ENCODE assay signal across 8 cellular contexts in genomic region chr14:61570188-61570960, GRCh38.
DNase-seq lines count a peak whose midpoint lies in the region; ATAC-seq and TF ChIP-seq lines count a peak whose summit lies in the region.

No MANE protein-coding gene starts in this region.

- H4K5ac ChIP-seq in H9 (ENCODE audit: insufficient read length, low read depth, low read length), result no peak overlapping the region

- peaks cover 17 to 75% (median 43%) of the 10 kb centered on the region in 6 donors for H3K4me1 ChIP-seq in spleen
- H3K4me1 ChIP-seq in H9 (ENCODE audit: insufficient read depth, low read length), result no peaks in the 10 kb centered on the region

- H3K27ac Mint-ChIP-seq in T-helper 17 cell, result peak overlapping the region; percentile 56
- H3K27ac Mint-ChIP-seq in H9, result no peak overlapping the region

- H3K36me3 Mint-ChIP-seq in T-helper 17 cell (ENCODE audit: low read depth) (no peaks in the 10 kb centered on the region), H9 (ENCODE audit: insufficient read depth in 1 of 3, low read depth in 3 of 3) (no peaks in the 10 kb centered on the region)

- H3K9me3 ChIP-seq in T-helper 17 cell (ENCODE audit: control insufficient read depth, low read length, poor library complexity, severe bottlenecking) (no peaks in the 10 kb centered on the region), spleen (no peaks in the 10 kb centered on the region), H9 (ENCODE audit: control insufficient read depth, low read depth, low read length) (no peaks in the 10 kb centered on the region)

- no peaks in the 10 kb centered on the region for H3K79me2 ChIP-seq in H9 (ENCODE audit: insufficient read depth, low read length)

- ATAC-seq in T-helper 17 cell (no peak), HG02840 (IDR thresholded peaks at IDR 0.05; ENCODE audit: low FRiP score, unreplicated experiment) (no peak), GM19452 (IDR thresholded peaks at IDR 0.05; ENCODE audit: unreplicated experiment) (no peak)

- no peak overlapping the region for H3K4ac ChIP-seq in H9 (ENCODE audit: low read depth, low read length)

- H3K23me2 ChIP-seq in H9 (ENCODE audit: insufficient read length, low read depth, low read length, poor library complexity, severe bottlenecking), result peaks cover 3% of the 10 kb centered on the region

- H3K36me3 ChIP-seq in spleen, result no peaks in the 10 kb centered on the region

- H2AFZ ChIP-seq in H9 (ENCODE audit: low read length), result no peak overlapping the region

- H3K27ac ChIP-seq in spleen (peak overlapping the region in 7 of 8 donors; percentile 79 to 95 (median 84)), H9 (ENCODE audit: insufficient read length, low read depth, low read length) (no peak overlapping the region)

- no peak overlapping the region for H2AK5ac ChIP-seq in H9 (ENCODE audit: insufficient read length, low read length)

- no peak overlapping the region for H3T11ph ChIP-seq in H9 (ENCODE audit: low read length)

- H3K14ac ChIP-seq in H9 (ENCODE audit: insufficient read depth, low read length), result no peak overlapping the region

- 41 to 57% (median 49%) methylated on average over 7 of the region's 7 CpGs for WGBS in spleen, 5 donors
- WGBS in H9 (ENCODE audit: extremely low coverage, insufficient read length, low lambda C conversion rate), result no CpG with 5 or more reads among the region's 7 CpGs

- H4K20me1 ChIP-seq in H9 (ENCODE audit: control insufficient read depth, insufficient read depth, insufficient read length), result no peaks in the 10 kb centered on the region

- TF ChIP-seq POLR2A in spleen (IDR thresholded peaks at IDR 0.05), result no peak

- H3K79me1 ChIP-seq in H9 (ENCODE audit: insufficient read depth, low read depth, low read length, poor library complexity, severe bottlenecking), result no peaks in the 10 kb centered on the region

- H3K4me1 Mint-ChIP-seq in T-helper 17 cell (peaks cover 32% of the 10 kb centered on the region), H9 (peaks cover 30% of the 10 kb centered on the region in 2 experiments)

- no peaks in the 10 kb centered on the region for H3K27me3 ChIP-seq in spleen (replicated peaks in 1 of 7)
- no peaks in the 10 kb centered on the region for H3K27me3 ChIP-seq in H9 (ENCODE audit: insufficient read depth, low read length)

- no peak overlapping the region for H2BK5ac ChIP-seq in H9 (ENCODE audit: insufficient read length, low read length)

- no peak overlapping the region for H4K91ac ChIP-seq in H9 (ENCODE audit: insufficient read length, low read depth, low read length)

- H3K4me3 Mint-ChIP-seq in T-helper 17 cell (peak overlapping the region; percentile 71), H9 (no peak overlapping the region)

- no peak overlapping the region for H3K9ac ChIP-seq in H9 (ENCODE audit: extremely low read depth, insufficient read length, low read length)

- H3K4me2 ChIP-seq in H9 (ENCODE audit: insufficient read depth, insufficient read length, low read length), result no peak overlapping the region

- no peak overlapping the region for H2BK12ac ChIP-seq in H9 (ENCODE audit: insufficient read length, low read depth, low read length)

- no peak overlapping the region for H4K8ac ChIP-seq in H9 (replicated peaks; ENCODE audit: insufficient read length, low read depth, low read length)

- H3K27me3 Mint-ChIP-seq in T-helper 17 cell (peaks cover 23% of the 10 kb centered on the region), H9 (ENCODE audit: low read depth) (peaks cover 15% of the 10 kb centered on the region)

- no peak overlapping the region for H2BK20ac ChIP-seq in H9 (ENCODE audit: low read depth, low read length, poor library complexity, severe bottlenecking)

- H3K18ac ChIP-seq in H9 (ENCODE audit: insufficient read length, low read depth, low read length), result no peak overlapping the region

- no peak overlapping the region for H3K23ac ChIP-seq in H9 (ENCODE audit: insufficient read length, low read depth, low read length)

- no peak overlapping the region for H2BK120ac ChIP-seq in H9 (ENCODE audit: low read depth, low read length, poor library complexity, severe bottlenecking)

- intact Hi-C loops in spleen (cut with DNase I; ENCODE audit: low total_unique reads), result no loop called here

- DNase-seq in SKM-1 treated with dmso at 0.1 percent for 144 hours (lab: John Stamatoyannopoulos, UW; ENCODE audit: unreplicated experiment) (peak; percentile 19), SKM-1 (lab: John Stamatoyannopoulos, UW; ENCODE audit: unreplicated experiment) (no peak), T-helper 17 cell (no peak), glomerular visceral epithelial cell (ENCODE audit: extremely low spot score) (peak; percentile 79), spleen (no peak), H9 (no peak)

- H3K56ac ChIP-seq in H9 (ENCODE audit: insufficient read length, low read depth, low read length), result no peak overlapping the region

- TF ChIP-seq CTCF in spleen (IDR thresholded peaks at IDR 0.05 in 8 of 11, conservative IDR thresholded peaks at IDR 0.05 in 3 of 11) (no peak), H9 (conservative IDR thresholded peaks at IDR 0.05) (no peak)

- H2BK15ac ChIP-seq in H9 (ENCODE audit: low read depth, low read length), result no peak overlapping the region

- peak overlapping the region in 1 of 8 donors; percentile 62 for H3K4me3 ChIP-seq in spleen

- H3K9me3 Mint-ChIP-seq in H9, result no peaks in the 10 kb centered on the region; a peak in 1 of 5 replicates

Comparison
In these comparisons a context has a peak if more than half of its experiments do, and no peak if none do; other contexts are left out.
1. DNase-seq: peak in SKM-1 treated with dmso at 0.1 percent for 144 hours (single experiment) and glomerular visceral epithelial cell (single experiment); none in SKM-1 (single experiment), T-helper 17 cell (0 of 3), spleen (single experiment) and H9 (single experiment).